Comparison of ENCODE assay signal across 6 cellular contexts in the genomic region with DNA sequence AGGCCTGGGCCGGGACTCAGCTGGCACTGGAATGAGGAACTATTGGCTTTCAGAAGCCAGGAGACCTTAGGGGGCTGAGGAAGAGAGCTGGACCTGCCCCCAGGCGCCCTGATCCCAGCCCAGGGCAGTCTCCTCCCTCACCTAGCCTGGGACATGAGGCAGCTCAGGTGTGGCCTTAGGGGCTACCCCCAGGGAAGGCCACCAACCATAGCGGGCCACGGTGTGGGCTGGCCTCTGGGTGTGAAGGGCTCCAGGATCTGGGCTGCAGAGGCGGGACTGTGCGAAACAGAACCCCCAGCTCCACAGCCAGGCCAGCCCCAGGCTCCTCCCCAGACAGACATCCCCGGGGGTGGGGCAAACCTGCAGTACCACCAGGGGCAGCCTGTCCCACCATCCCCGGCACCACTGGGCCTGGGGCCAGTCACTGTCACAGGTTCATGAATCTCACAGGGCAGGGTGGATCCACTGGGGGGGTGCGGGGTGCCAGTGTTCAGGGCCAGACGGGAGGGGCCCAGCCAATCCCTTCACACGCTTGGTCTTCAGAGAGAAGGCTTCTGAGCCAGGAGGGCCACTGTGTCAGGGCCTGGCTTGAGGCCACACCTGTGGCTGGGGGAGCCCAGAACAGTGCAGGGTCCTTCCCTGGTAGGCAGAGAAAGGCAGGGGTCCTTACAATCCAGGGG.
A peak's percentile ranks its signal among the peaks of the same experiment; 100 is the strongest.
DNase-seq lines count a peak whose midpoint lies in the region; ATAC-seq and TF ChIP-seq lines count a peak whose summit lies in the region.

No MANE protein-coding gene starts in this region.

- TF ChIP-seq CTCF in GM12875 (IDR thresholded peaks at IDR 0.05; ENCODE audit: borderline replicate concordance, insufficient read depth, low read depth, low read length) (0 out of 2 replicates have a peak, but pooled peaks have one; percentile 24), astrocyte of the cerebellum (IDR thresholded peaks at IDR 0.05; ENCODE audit: low read depth, low read length, missing control alignments) (peak; percentile 24)

- H3K4me3 ChIP-seq in GM12875 (ENCODE audit: low read depth, low read length), result peak overlapping the region; percentile 6
- H3K4me3 ChIP-seq in astrocyte of the cerebellum (ENCODE audit: low read depth, low read length), result peak overlapping the region; percentile 3
- peak overlapping the region in 1 of 2 donors; percentile 11 for H3K4me3 ChIP-seq in muscle layer of duodenum (ENCODE audit: low read depth in 1 of 2, low read length in 2 of 2)

- peaks cover 33 to 77% of the 10 kb centered on the region in 2 donors for H3K4me1 ChIP-seq in muscle layer of duodenum (ENCODE audit: control insufficient read depth in 1 of 2, insufficient read depth in 2 of 2, low read length in 2 of 2)

- ATAC-seq in HG02623 (IDR thresholded peaks at IDR 0.05; ENCODE audit: unreplicated experiment), result no peak

- H3K27me3 ChIP-seq in muscle layer of duodenum (ENCODE audit: low read depth, low read length), result no peaks in the 10 kb centered on the region

- in situ Hi-C loops in astrocyte of the cerebellum (cut with HindIII; ENCODE audit: low sequenced_read_pairs), result no loop called here

- peak overlapping the region; percentile 62 for H3K27ac ChIP-seq in muscle layer of duodenum (ENCODE audit: low read length)

- no peaks in the 10 kb centered on the region for H3K9me3 ChIP-seq in muscle layer of duodenum (ENCODE audit: control insufficient read depth in 1 of 2, low read length in 2 of 2)

- DNase-seq in astrocyte of the cerebellum (ENCODE audit: low read depth), result no peak
- no peak for DNase-seq in hippocampal formation (lab: John Stamatoyannopoulos, UW)
- no peak for DNase-seq in NCI-H510A treated with DMSO at 0.1 percent for 48 hours (lab: John Stamatoyannopoulos, UW)

- H3K36me3 ChIP-seq in muscle layer of duodenum (ENCODE audit: control insufficient read depth in 1 of 2, insufficient read depth in 2 of 2, low read length in 2 of 2), result no peaks in the 10 kb centered on the region
